ENCODE assay signal across 8 cellular contexts in the genomic region with DNA sequence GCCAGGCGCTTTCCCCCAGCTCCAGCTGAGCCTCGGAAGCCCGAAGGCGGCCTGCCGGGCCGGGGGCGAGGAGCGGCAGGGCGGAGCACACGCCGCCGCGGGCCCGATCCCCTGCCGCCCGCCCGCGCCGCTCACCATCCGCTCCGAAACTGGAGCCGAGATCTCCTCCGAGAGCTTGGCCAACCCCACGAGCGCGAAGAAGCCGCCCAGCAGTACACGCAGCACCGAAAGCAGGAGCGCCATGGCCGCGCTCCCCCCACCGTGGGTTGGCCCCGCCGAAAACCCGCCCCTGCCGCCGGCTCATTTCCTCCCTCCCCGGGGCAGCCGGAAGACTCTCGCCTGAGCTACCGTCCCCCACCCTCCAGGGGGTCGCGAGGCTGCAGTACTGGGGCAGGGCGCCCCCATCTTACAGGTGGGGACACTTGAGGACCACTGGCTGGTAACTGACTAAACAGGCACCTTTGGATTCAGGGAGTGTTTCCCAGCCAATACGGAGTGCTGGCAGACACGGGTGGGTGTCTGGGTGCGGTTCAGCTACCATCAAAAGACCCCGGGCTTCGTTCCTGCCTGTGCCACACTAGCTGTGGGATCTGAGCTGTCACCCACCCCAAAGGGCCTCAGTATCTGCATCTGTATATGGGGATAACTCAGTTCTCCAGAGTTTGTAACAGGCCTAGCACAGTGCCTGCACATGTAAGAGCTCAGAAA. TPM values are rescaled to one million over a fixed set of nuclear protein-coding genes. Genes with fewer than 3 reads are reported as not detected.
DNase-seq lines count a peak whose midpoint lies in the region; ATAC-seq, FAIRE-seq and TF ChIP-seq lines count a peak whose summit lies in the region.

A gene (minus strand): TSS at position 285 of the 708 bp plus-strand sequence. CDS start 42 bp downstream, at position 243.

- H2BK15ac ChIP-seq in neuronal stem cell (ENCODE audit: low read length): peak within 1 kb of the TSS; percentile 68

- peak within 1 kb of the TSS; percentile 97 for H3K18ac ChIP-seq in neuronal stem cell (ENCODE audit: low read length)

- peak within 1 kb of the TSS; percentile 98 for H2AFZ ChIP-seq in neuronal stem cell (ENCODE audit: low read length)

- peak; percentile 64 to 83 (median 76) for DNase-seq in CD4-positive, alpha-beta T cell
- DNase-seq in RWPE1 (ENCODE audit: low spot score) (peak; percentile 58), frontal cortex (ENCODE audit: low spot score in 2 of 2) (peak; percentile 60 to 67), neuronal stem cell (ENCODE audit: low spot score) (peak; percentile 27)
- DNase-seq in activated gamma-delta T cell treated with anti-CD3 and anti-CD28 coated beads, Interleukin-2, amount 50 U/mL, for 16 hours (ENCODE audit: low read depth): peak; percentile 74

- H3K9me3 ChIP-seq in CD4-positive, alpha-beta T cell (ENCODE audit: control insufficient read depth, low read length): no peaks in the 10 kb centered on the region
- H3K9me3 ChIP-seq in neuronal stem cell (replicated peaks in 1 of 2; ENCODE audit: control insufficient read depth in 2 of 2, insufficient read depth in 1 of 2, low read depth in 1 of 2, low read length in 2 of 2) (no peaks in the 10 kb centered on the region), subcutaneous abdominal adipose tissue (ENCODE audit: control insufficient read depth in 5 of 5, low read length in 5 of 5) (no peaks in the 10 kb centered on the region)

- H3K27me3 ChIP-seq in CD4-positive, alpha-beta T cell (ENCODE audit: control insufficient read depth, insufficient read depth, low read length): no peaks in the 10 kb centered on the region
- H3K27me3 ChIP-seq in neuronal stem cell (ENCODE audit: control insufficient read depth in 3 of 3, insufficient read depth in 3 of 3, low read depth in 1 of 3, low read length in 3 of 3): no peaks in the 10 kb centered on the region
- no peaks in the 10 kb centered on the region for H3K27me3 ChIP-seq in subcutaneous abdominal adipose tissue (ENCODE audit: control insufficient read depth in 5 of 5, insufficient read depth in 4 of 5, low read length in 5 of 5)

- intact Hi-C loops in CD4-positive, alpha-beta T cell (cut with DNase I, micrococcal nuclease): loop anchor here (5.0 to 10.0 kb wide), 2 partner anchors 133 to 190 kb away; no protein-coding TSS in a partner anchor

- H3K9me3 Mint-ChIP-seq in CD4-positive, alpha-beta T cell: no peaks in the 10 kb centered on the region

- TF ChIP-seq CTCF in CD4-positive, alpha-beta T cell (IDR thresholded peaks at IDR 0.05): peak; percentile 33
- no peak for TF ChIP-seq CTCF in RWPE1 (conservative IDR thresholded peaks at IDR 0.05; ENCODE audit: low read depth)

- H3K27ac Mint-ChIP-seq in CD4-positive, alpha-beta T cell: peak within 1 kb of the TSS; percentile 87

- H3K79me1 ChIP-seq in neuronal stem cell (ENCODE audit: low read depth, low read length): no peaks in the 10 kb centered on the region

- H3K4me3 Mint-ChIP-seq in CD4-positive, alpha-beta T cell: peak within 1 kb of the TSS; percentile 97

- H2BK5ac ChIP-seq in neuronal stem cell (ENCODE audit: low read length): peak within 1 kb of the TSS; percentile 60

- WGBS in neuronal stem cell (ENCODE audit: extremely low coverage in 2 of 2, insufficient read length in 2 of 2, insufficient replicate concordance in 1 of 2), 2 donors: no CpG with 5 or more reads among the region's 50 CpGs

- H4K91ac ChIP-seq in neuronal stem cell (ENCODE audit: low read depth, low read length, poor library complexity): no peak within 1 kb of the TSS

- H3K36me3 ChIP-seq in neuronal stem cell (replicated peaks in 1 of 2; ENCODE audit: control insufficient read depth in 2 of 2, insufficient read depth in 2 of 2, low read length in 2 of 2) (peaks cover 0 to 29% of the 10 kb centered on the region in 2 donors), subcutaneous abdominal adipose tissue (ENCODE audit: control insufficient read depth in 5 of 5, insufficient read depth in 5 of 5, low read length in 5 of 5) (peaks cover 8 to 19% (median 12%) of the 10 kb centered on the region in 5 donors)

- H3K4me1 Mint-ChIP-seq in CD4-positive, alpha-beta T cell (ENCODE audit: low read depth): peaks cover 39% of the 10 kb centered on the region

- H3K27me3 Mint-ChIP-seq in CD4-positive, alpha-beta T cell: no peaks in the 10 kb centered on the region

- H3K36me3 Mint-ChIP-seq in CD4-positive, alpha-beta T cell (ENCODE audit: low read depth): peaks cover 51% of the 10 kb centered on the region

- H3K27ac ChIP-seq in CD4-positive, alpha-beta T cell (ENCODE audit: low read depth, low read length): peak within 1 kb of the TSS; percentile 77
- H3K27ac ChIP-seq in RWPE1: peak within 1 kb of the TSS; percentile 86
- no peak within 1 kb of the TSS for H3K27ac ChIP-seq in neuronal stem cell (replicated peaks; ENCODE audit: low read length)
- peak within 1 kb of the TSS; percentile 92 for H3K27ac ChIP-seq in subcutaneous abdominal adipose tissue (ENCODE audit: low read depth, low read length)

- ATAC-seq in CD4-positive, alpha-beta T cell (ENCODE audit: poor library complexity): peak; percentile 97
- ATAC-seq in GM19328 (IDR thresholded peaks at IDR 0.05; ENCODE audit: unreplicated experiment) (peak; percentile 63), HG03469 (IDR thresholded peaks at IDR 0.05; ENCODE audit: unreplicated experiment) (peak; percentile 42)

- H3K9ac ChIP-seq in neuronal stem cell (ENCODE audit: low read depth, low read length, poor library complexity) (peak within 1 kb of the TSS; percentile 90), subcutaneous abdominal adipose tissue (ENCODE audit: low read length in 5 of 5) (peak within 1 kb of the TSS; percentile 74 to 99 (median 89))

- no peak within 1 kb of the TSS for H3K14ac ChIP-seq in neuronal stem cell (ENCODE audit: low read length)

- H3K4me1 ChIP-seq in neuronal stem cell (ENCODE audit: control insufficient read depth in 2 of 2, insufficient read depth in 1 of 2, low read depth in 1 of 2, low read length in 2 of 2) (peaks cover 2 to 9% of the 10 kb centered on the region in 2 donors), subcutaneous abdominal adipose tissue (ENCODE audit: control insufficient read depth in 5 of 5, insufficient read depth in 5 of 5, low read length in 5 of 5) (peaks cover 9 to 27% (median 22%) of the 10 kb centered on the region in 5 donors)

- peak within 1 kb of the TSS; percentile 52 for H3K23ac ChIP-seq in neuronal stem cell (ENCODE audit: low read depth, low read length, poor library complexity)

- H2BK12ac ChIP-seq in neuronal stem cell (ENCODE audit: low read length): no peak within 1 kb of the TSS

- H3K4me2 ChIP-seq in neuronal stem cell (ENCODE audit: insufficient read depth, low read length, poor library complexity, severe bottlenecking): peak within 1 kb of the TSS; percentile 76

- no peak for FAIRE-seq in frontal cortex (lab: Jason Lieb, UNC)

- POLR2A ChIA-PET in CD4-positive, alpha-beta T cell (lab: Charles Lee): interaction anchor here (0.7 to 2.9 kb wide), 15 partner anchors 12 to 283 kb away, joined by 3 to 28 read pairs (median 4); a partner anchor contains a TSS
- POLR2A ChIA-PET in RWPE1 (lab: Yijun Ruan, JAX; ENCODE audit: low non-redundant PET): no interaction called here

- peak within 1 kb of the TSS; percentile 74 for H4K8ac ChIP-seq in neuronal stem cell (ENCODE audit: low read depth, low read length)

- no peak within 1 kb of the TSS for H3K4ac ChIP-seq in neuronal stem cell (ENCODE audit: low read length)

- H3K4me3 ChIP-seq in neuronal stem cell (ENCODE audit: low read length in 2 of 2) (peak within 1 kb of the TSS; percentile 61 to 87), subcutaneous abdominal adipose tissue (ENCODE audit: low read depth in 1 of 5, low read length in 5 of 5) (peak within 1 kb of the TSS; percentile 72 to 96 (median 95))

- peak within 1 kb of the TSS; percentile 34 for H2AK5ac ChIP-seq in neuronal stem cell (ENCODE audit: low read depth, low read length)

- CTCF ChIA-PET in CD4-positive, alpha-beta T cell (lab: Charles Lee): interaction anchor here (1.4 to 1.8 kb wide), 4 partner anchors 46 to 133 kb away, joined by 4 to 9 read pairs (median 7); a partner anchor contains a TSS
- CTCF ChIA-PET in RWPE1 (lab: Yijun Ruan, JAX): no interaction called here

- H2BK120ac ChIP-seq in neuronal stem cell (ENCODE audit: low read depth, low read length): no peak within 1 kb of the TSS

RNA-seq across cellular contexts. Expression of the gene that starts here (rescaled TPM):
- 1 to 10 TPM in 1 of 2 experiments, under 1 TPM in 1; 0.85 to 2.3 TPM for total RNA-seq in CD4-positive, alpha-beta T cell
- 4.9 TPM for total RNA-seq in frontal cortex
- polyA plus RNA-seq in neuronal stem cell (2013, experiment 1 of 2): 18.0 TPM
- 17.5 TPM for polyA plus RNA-seq in neuronal stem cell (2013, experiment 2 of 2)

Comparison
In these comparisons a context has a peak if more than half of its experiments do, and no peak if none do; other contexts are left out.
1. ATAC-seq: peak in every context shown above with its lines; median percentile 97 in CD4-positive, alpha-beta T cell; 63 in GM19328; 42 in HG03469.